In genomic region chr10:59337254-59337653, GRCh38 we compare ENCODE assay signal across 9 cellular contexts. TPM values are rescaled to one million over a fixed set of nuclear protein-coding genes. Genes with fewer than 3 reads are reported as not detected.
DNase-seq lines count a peak whose midpoint lies in the region; ATAC-seq and TF ChIP-seq lines count a peak whose summit lies in the region.
"Had no signal": no experiment of that assay in that cellular context is flagged by ENCODE, and none has a peak within 500 bp of the region (broad histone marks: within the 10 kb centered on the region; RNA-seq: fewer than 3 reads in every experiment).

No MANE protein-coding gene starts in this region.

- peaks cover 8% of the 10 kb centered on the region for H3K4me1 ChIP-seq in lower lobe of right lung

- H3K36me3 Mint-ChIP-seq in type B pancreatic cell: peaks cover 4% of the 10 kb centered on the region
- H3K36me3 Mint-ChIP-seq: activated naive CD8-positive, alpha-beta T cell had no signal

- H3K4me1 Mint-ChIP-seq in type B pancreatic cell (ENCODE audit: unreplicated experiment): peaks cover 13% of the 10 kb centered on the region

- no peaks in the 10 kb centered on the region for H3K36me3 ChIP-seq in lower lobe of right lung

- H3K9me3 Mint-ChIP-seq in type B pancreatic cell: no peaks in the 10 kb centered on the region

- TF ChIP-seq CTCF in coronary artery (IDR thresholded peaks at IDR 0.05) (no peak), lower lobe of right lung (IDR thresholded peaks at IDR 0.05) (no peak), type B pancreatic cell (conservative IDR thresholded peaks at IDR 0.05) (no peak)

- H3K4me3 ChIP-seq in coronary artery (no peak overlapping the region), lower lobe of right lung (no peak overlapping the region)

- ATAC-seq in lower lobe of right lung: peak; percentile 39 to 53
- no peak for ATAC-seq in GM19351 (IDR thresholded peaks at IDR 0.05; ENCODE audit: unreplicated experiment)

- no peaks in the 10 kb centered on the region for H3K27me3 ChIP-seq in lower lobe of right lung (ENCODE audit: low read depth)

- H3K27ac ChIP-seq in coronary artery (peak overlapping the region; percentile 24 to 81), lower lobe of right lung (no peak overlapping the region)

- DNase-seq in NCI-H2196 treated with DMSO at 0.1 percent for 48 hours (lab: John Stamatoyannopoulos, UW; ENCODE audit: unreplicated experiment) (peak; percentile 28), coronary artery (ENCODE audit: low spot score) (no peak), lower lobe of right lung (no peak), type B pancreatic cell (ENCODE audit: extremely low spot score, unreplicated experiment) (no peak), NCI-H1436 (lab: John Stamatoyannopoulos, UW) (no peak)
- DNase-seq in stimulated activated CD4-positive, alpha-beta T cell treated with anti-CD3 and anti-CD28 coated beads, Interleukin-4, amount 100 ng/mL, for 24 hours: no peak
- DNase-seq: NCI-H1930 had no signal

- H3K9me3 ChIP-seq in lower lobe of right lung: no peaks in the 10 kb centered on the region

- peak overlapping the region; percentile 51 for H3K27ac Mint-ChIP-seq in type B pancreatic cell
- H3K27ac Mint-ChIP-seq: activated naive CD8-positive, alpha-beta T cell had no signal

- peak overlapping the region; percentile 51 for H3K4me3 Mint-ChIP-seq in type B pancreatic cell
- H3K4me3 Mint-ChIP-seq: activated naive CD8-positive, alpha-beta T cell had no signal

- intact Hi-C loops in lower lobe of right lung (cut with DNase I): no loop called here

- no peaks in the 10 kb centered on the region for H3K27me3 Mint-ChIP-seq in type B pancreatic cell
- H3K27me3 Mint-ChIP-seq: activated naive CD8-positive, alpha-beta T cell had no signal

RNA-seq across cellular contexts. Expression of gene FAM13C, which starts 25.1 kb away (rescaled TPM):
- total RNA-seq in lower lobe of right lung: 13.9 TPM
- total RNA-seq in type B pancreatic cell (ENCODE audit: low replicate concordance): 5.6 and 10.1 TPM in 2 replicates
